24 cellular contexts compared by ENCODE assay signal in genomic region chr4:99573735-99574368, GRCh38. TPM values are rescaled to one million over a fixed set of nuclear protein-coding genes. Genes with fewer than 3 reads are reported as not detected.
"Had no signal": no experiment of that assay in that cellular context is flagged by ENCODE, and none has a peak within 500 bp of the region (broad histone marks: within the 10 kb centered on the region; RNA-seq: fewer than 3 reads in every experiment).

No MANE protein-coding gene starts in this region.

- H3K36me3 Mint-ChIP-seq: activated naive CD4-positive, alpha-beta T cell treated with anti-CD3 and anti-CD28 coated beads, Interleukin-2, amount 50 U/mL, for 72 hours; brain; mesothelial cell of epicardium; natural killer cell treated with Interleukin-12 subunit alpha and Interleukin-12 subunit beta and Interleukin-15 and Interleukin-18, amount 100 ng/mL, for 72 hours; type B pancreatic cell had no signal

- H3K27ac ChIP-seq: epithelial cell of prostate, left lung, suprapubic skin, vagina had no signal

- H3K27me3 ChIP-seq: vagina had no signal

- H3K4me3 Mint-ChIP-seq: mesothelial cell of epicardium; natural killer cell treated with Interleukin-12 subunit alpha and Interleukin-12 subunit beta and Interleukin-15 and Interleukin-18, amount 100 ng/mL, for 72 hours; stimulated activated naive CD8-positive, alpha-beta T cell treated with anti-CD3 and anti-CD28 coated beads, Interleukin-15, Interleukin-2, amounts not matched to agents 100 ng/mL and 50 ng/mL, for 24 hours had no signal

- DNase-seq: activated CD4-positive, alpha-beta T cell treated with anti-CD3 and anti-CD28 coated beads for 1 hour; activated CD4-positive, alpha-beta T cell treated with anti-CD3 and anti-CD28 coated beads, Interleukin-2, amount 50 U/mL, for 1 hour; activated gamma-delta T cell treated with Interleukin-2 at 50 U/mL for 16 hours; activated T-cell treated with anti-CD3 and anti-CD28 coated beads, Interleukin-2, amount 50 U/mL, for 1 hour; aorta; left lung; mammary epithelial cell; nucleus accumbens; posterior cingulate gyrus; stimulated activated CD4-positive, alpha-beta T cell treated with anti-CD3 and anti-CD28 coated beads, Interleukin-12 subunit alpha, Interleukin-12 subunit beta, amount 100 ng/mL, for 4 hours; stimulated activated CD4-positive, alpha-beta T cell treated with anti-CD3 and anti-CD28 coated beads, Interleukin-4, amount 100 ng/mL, for 4 hours; T-helper 9 cell had no signal

- H3K27ac Mint-ChIP-seq: activated naive CD4-positive, alpha-beta T cell treated with anti-CD3 and anti-CD28 coated beads, Interleukin-2, amount 50 U/mL, for 72 hours; mesothelial cell of epicardium; natural killer cell treated with Interleukin-12 subunit alpha and Interleukin-12 subunit beta and Interleukin-15 and Interleukin-18, amount 100 ng/mL, for 72 hours had no signal

- H3K36me3 ChIP-seq: left lung, suprapubic skin, vagina had no signal

- H3K9me3 ChIP-seq: left lung, suprapubic skin, vagina had no signal

- H3K4me1 Mint-ChIP-seq: mesothelial cell of epicardium had no signal

- H3K9me3 Mint-ChIP-seq: activated naive CD4-positive, alpha-beta T cell treated with anti-CD3 and anti-CD28 coated beads, Interleukin-2, amount 50 U/mL, for 72 hours; brain; mesothelial cell of epicardium; natural killer cell treated with Interleukin-12 subunit alpha and Interleukin-12 subunit beta and Interleukin-15 and Interleukin-18, amount 100 ng/mL, for 72 hours; stimulated activated naive CD8-positive, alpha-beta T cell treated with anti-CD3 and anti-CD28 coated beads, Interleukin-15, Interleukin-2, amounts not matched to agents 100 ng/mL and 50 ng/mL, for 24 hours; type B pancreatic cell had no signal

- H3K4me1 ChIP-seq: left lung, suprapubic skin, vagina had no signal

- H3K4me3 ChIP-seq: left lung, suprapubic skin, vagina had no signal

RNA-seq across cellular contexts. Expression of gene MTTP, which starts 0.8 kb away (rescaled TPM):
- total RNA-seq: chondrocyte, fibroblast of villous mesenchyme, glomerular endothelial cell, mammary epithelial cell, mesothelial cell of epicardium, vagina had no signal
